Comparison of ENCODE assay signal across 1 cellular context in the genomic region with DNA sequence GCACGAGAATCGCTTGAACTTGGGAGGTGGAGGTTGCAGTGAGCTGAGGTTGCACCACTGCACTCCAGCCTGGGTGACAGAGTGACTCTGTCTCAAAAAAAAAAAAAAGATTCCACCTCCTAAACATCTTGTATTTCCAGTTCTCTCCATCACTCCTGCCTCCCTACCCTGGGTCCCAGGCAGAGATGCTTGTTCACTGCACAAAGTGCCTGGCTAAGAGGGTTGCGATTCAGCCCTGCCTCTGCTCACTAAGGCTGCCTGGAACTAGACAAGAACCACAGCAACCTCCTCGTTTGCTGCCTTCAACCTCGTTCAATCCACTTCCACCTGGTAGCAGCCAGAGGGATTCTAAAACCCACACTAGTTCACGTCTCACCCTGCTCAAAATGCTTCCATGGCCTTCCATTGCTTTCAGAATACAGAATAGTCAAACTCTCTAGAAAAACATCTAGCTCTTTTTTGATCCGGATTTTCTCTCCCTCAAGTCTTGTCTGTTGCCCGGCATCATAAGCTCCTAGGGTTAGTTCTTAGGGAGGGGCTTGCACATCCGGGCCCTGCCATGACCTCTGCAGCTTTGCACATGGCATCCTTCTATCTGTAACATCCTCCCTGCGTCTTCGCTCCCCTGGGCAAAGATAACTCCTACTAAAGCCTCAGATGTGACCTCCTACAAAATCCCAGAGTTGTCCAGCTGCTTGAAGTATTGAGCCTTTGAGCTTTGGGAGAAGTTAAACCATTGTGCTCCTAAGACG.
TF ChIP-seq lines count a peak whose summit lies in the region.

No MANE protein-coding gene starts in this region.

TF ChIP-seq in H1, 55 proteins besides CTCF, POLR2A, EP300 and RAD21:
- TF ChIP-seq YY1 (IDR thresholded peaks at IDR 0.05; ENCODE audit: low read depth, low read length) (no peak), RBBP5 (IDR thresholded peaks at IDR 0.05; ENCODE audit: borderline replicate concordance, low read depth, low read length) (no peak), CHD1 (IDR thresholded peaks at IDR 0.05; ENCODE audit: low read depth, low read length) (no peak), TBP (IDR thresholded peaks at IDR 0.05; ENCODE audit: low read depth, low read length) (no peak), ZNF274 (IDR thresholded peaks at IDR 0.05; ENCODE audit: borderline replicate concordance, extremely low read depth, low read length) (no peak), TAF1 (IDR thresholded peaks at IDR 0.05; ENCODE audit: low read depth, low read length) (no peak), ATF2 (IDR thresholded peaks at IDR 0.05; ENCODE audit: low read length) (no peak), CREB1 (IDR thresholded peaks at IDR 0.05) (no peak), KDM5A (IDR thresholded peaks at IDR 0.05; ENCODE audit: low read length) (no peak), GABPA (IDR thresholded peaks at IDR 0.05; ENCODE audit: borderline replicate concordance, insufficient read depth, low read length) (no peak), TAF7 (optimal IDR thresholded peaks at IDR 0.05; ENCODE audit: borderline replicate concordance, low read depth, low read length) (no peak)
- TF ChIP-seq, protein P1, sequence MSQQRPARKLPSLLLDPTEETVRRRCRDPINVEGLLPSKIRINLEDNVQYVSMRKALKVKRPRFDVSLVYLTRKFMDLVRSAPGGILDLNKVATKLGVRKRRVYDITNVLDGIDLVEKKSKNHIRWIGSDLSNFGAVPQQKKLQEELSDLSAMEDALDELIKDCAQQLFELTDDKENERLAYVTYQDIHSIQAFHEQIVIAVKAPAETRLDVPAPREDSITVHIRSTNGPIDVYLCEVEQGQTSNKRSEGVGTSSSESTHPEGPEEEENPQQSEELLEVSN (IDR thresholded peaks at IDR 0.05) = no peak
